ENCODE assay signal across 1 cellular context in the genomic region with DNA sequence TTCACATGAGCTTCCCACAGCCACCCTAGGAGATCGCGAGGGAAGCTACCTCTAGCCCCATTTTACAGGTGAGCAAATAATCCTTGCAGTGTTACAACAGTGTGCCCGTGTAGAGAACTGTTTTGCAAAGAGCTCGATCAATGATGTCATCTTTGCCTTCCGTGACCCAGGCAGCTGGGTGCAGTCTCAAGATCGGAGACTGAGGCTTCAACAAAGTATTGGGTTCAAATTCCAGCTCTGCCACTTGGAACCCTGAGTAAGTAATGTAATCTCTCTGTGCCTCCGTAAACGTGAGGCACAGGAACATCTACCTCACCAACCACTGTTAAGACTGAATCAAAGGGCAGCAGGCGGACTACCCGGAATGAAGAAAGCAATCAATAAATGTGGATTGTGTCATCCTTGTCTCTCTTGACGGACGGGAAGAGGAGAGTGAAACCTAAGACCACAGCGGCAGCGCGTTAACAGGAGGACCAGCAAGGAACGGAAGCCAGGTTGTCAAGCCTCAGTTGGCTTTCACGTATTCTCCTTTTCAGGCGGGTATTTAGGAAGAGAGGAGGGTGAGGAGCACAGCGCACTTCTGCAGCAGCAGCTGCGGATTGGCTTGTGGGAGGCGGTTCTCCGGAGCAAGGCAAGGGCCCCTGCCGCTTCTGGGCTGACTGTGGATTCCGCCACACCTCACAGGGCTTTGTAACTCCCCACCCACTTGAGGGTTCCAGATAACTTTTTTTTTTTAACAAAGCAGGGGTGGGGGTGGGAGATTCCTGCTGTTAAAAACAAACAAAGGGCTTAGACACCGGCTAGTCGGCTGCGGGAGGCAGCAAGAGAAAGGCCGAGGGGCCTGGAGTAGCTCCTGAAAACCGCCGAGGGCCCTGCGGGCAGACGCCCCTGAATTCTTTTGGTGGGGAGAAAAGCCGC.
A peak's percentile ranks its signal among the peaks of the same experiment; 100 is the strongest.
TF ChIP-seq lines count a peak whose summit lies in the region.

No MANE protein-coding gene starts in this region.

TF ChIP-seq in K562, 482 proteins besides CTCF, POLR2A, EP300 and RAD21 (continued from another document and continues in another):
- TF ChIP-seq, protein P1, sequence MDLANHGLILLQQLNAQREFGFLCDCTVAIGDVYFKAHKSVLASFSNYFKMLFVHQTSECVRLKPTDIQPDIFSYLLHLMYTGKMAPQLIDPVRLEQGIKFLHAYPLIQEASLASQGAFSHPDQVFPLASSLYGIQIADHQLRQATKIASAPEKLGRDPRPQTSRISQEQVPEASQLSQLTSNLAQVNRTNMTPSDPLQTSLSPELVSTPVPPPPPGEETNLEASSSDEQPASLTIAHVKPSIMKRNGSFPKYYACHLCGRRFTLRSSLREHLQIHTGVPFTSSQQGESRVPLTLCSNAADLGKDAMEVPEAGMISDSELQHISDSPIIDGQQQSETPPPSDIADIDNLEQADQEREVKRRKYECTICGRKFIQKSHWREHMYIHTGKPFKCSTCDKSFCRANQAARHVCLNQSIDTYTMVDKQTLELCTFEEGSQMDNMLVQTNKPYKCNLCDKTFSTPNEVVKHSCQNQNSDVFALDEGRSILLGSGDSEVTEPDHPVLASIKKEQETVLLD (IDR thresholded peaks at IDR 0.05), result no peak; the same call in 1 of the 2 replicates
- TF ChIP-seq ZBTB8A (IDR thresholded peaks at IDR 0.05; ENCODE audit: partially characterized antibody) (no peak), TRIM24 (IDR thresholded peaks at IDR 0.05) (peak in 1 of 2 experiments; percentile 24; a peak in 1 of 4 replicates), BCLAF1 (IDR thresholded peaks at IDR 0.05; ENCODE audit: borderline replicate concordance in 1 of 2, control insufficient read depth in 1 of 2, low read depth in 2 of 2, low read length in 1 of 2) (no peak), DDX20 (tag; IDR thresholded peaks at IDR 0.05; ENCODE audit: low read depth) (no peak), ETV1 (tag; conservative IDR thresholded peaks at IDR 0.05; ENCODE audit: low read depth) (0 out of 2 replicates have a peak, but pooled peaks have one; percentile 15), NCOR1 (IDR thresholded peaks at IDR 0.05) (peak; percentile 63; the same call in 1 of the 2 replicates), KDM1A (IDR thresholded peaks at IDR 0.05) (peak in 1 of 2 experiments; percentile 50; a peak in 2 of 4 replicates), HNRNPLL (IDR thresholded peaks at IDR 0.05; ENCODE audit: low read depth, low read length, poor library complexity, severe bottlenecking) (no peak), TBL1XR1 (IDR thresholded peaks at IDR 0.05; ENCODE audit: low read length in 2 of 2) (no peak), EGR1 (conservative IDR thresholded peaks at IDR 0.05) (peak; percentile 72), ATF7 (IDR thresholded peaks at IDR 0.05) (peak; percentile 78; the same call in 1 of the 2 replicates), ZNF175 (CRISPR knock-in tag; IDR thresholded peaks at IDR 0.05; ENCODE audit: low read depth) (no peak), CREM (IDR thresholded peaks at IDR 0.05; ENCODE audit: low read depth) (peak; percentile 19; the same call in 1 of the 2 replicates), ZBTB9 (CRISPR knock-in tag; IDR thresholded peaks at IDR 0.05) (no peak), THAP7 (CRISPR knock-in tag; IDR thresholded peaks at IDR 0.05) (no peak), NBN (IDR thresholded peaks at IDR 0.05; ENCODE audit: low read depth) (peak; percentile 43; the same call in 1 of the 2 replicates), ZNF561 (CRISPR knock-in tag; conservative IDR thresholded peaks at IDR 0.05) (no peak), OTX1 (CRISPR knock-in tag; IDR thresholded peaks at IDR 0.05) (no peak), HOMEZ (CRISPR knock-in tag; IDR thresholded peaks at IDR 0.05) (no peak), KLF16 (IDR thresholded peaks at IDR 0.05) (no peak), MTA3 (IDR thresholded peaks at IDR 0.05; ENCODE audit: borderline replicate concordance) (peak; percentile 52; the same call in 1 of the 2 replicates), SOX6 (IDR thresholded peaks at IDR 0.05) (peak; percentile 86), ZNF785 (CRISPR knock-in tag; IDR thresholded peaks at IDR 0.05) (no peak), POLR2AphosphoS5 (IDR thresholded peaks at IDR 0.05; ENCODE audit: control insufficient read depth, insufficient read depth, low read depth, low read length) (peak; percentile 69; the same call in 1 of the 2 replicates), MIER1 (IDR thresholded peaks at IDR 0.05; ENCODE audit: low read depth) (no peak), ZNF830 (CRISPR knock-in tag; IDR thresholded peaks at IDR 0.05) (no peak), POLR2H (tag; IDR thresholded peaks at IDR 0.05; ENCODE audit: low read depth) (no peak), MYC (IDR thresholded peaks at IDR 0.05; ENCODE audit: low read depth, low read length) (peak; percentile 41; the same call in 1 of the 2 replicates), MYC (CRISPR knock-in tag; IDR thresholded peaks at IDR 0.05; ENCODE audit: borderline replicate concordance, low read depth) (no peak), CBX5 (IDR thresholded peaks at IDR 0.05; ENCODE audit: borderline replicate concordance, low read depth) (0 out of 2 replicates have a peak, but pooled peaks have one; percentile 25), SAP30 (IDR thresholded peaks at IDR 0.05; ENCODE audit: borderline replicate concordance, insufficient read depth, low read depth, low read length, poor library complexity, severe bottlenecking) (no peak), MYBL2 (IDR thresholded peaks at IDR 0.05; ENCODE audit: low read depth) (no peak), MYBL2 (CRISPR knock-in tag; IDR thresholded peaks at IDR 0.05; ENCODE audit: borderline replicate concordance) (no peak)
- TF ChIP-seq, protein P2, sequence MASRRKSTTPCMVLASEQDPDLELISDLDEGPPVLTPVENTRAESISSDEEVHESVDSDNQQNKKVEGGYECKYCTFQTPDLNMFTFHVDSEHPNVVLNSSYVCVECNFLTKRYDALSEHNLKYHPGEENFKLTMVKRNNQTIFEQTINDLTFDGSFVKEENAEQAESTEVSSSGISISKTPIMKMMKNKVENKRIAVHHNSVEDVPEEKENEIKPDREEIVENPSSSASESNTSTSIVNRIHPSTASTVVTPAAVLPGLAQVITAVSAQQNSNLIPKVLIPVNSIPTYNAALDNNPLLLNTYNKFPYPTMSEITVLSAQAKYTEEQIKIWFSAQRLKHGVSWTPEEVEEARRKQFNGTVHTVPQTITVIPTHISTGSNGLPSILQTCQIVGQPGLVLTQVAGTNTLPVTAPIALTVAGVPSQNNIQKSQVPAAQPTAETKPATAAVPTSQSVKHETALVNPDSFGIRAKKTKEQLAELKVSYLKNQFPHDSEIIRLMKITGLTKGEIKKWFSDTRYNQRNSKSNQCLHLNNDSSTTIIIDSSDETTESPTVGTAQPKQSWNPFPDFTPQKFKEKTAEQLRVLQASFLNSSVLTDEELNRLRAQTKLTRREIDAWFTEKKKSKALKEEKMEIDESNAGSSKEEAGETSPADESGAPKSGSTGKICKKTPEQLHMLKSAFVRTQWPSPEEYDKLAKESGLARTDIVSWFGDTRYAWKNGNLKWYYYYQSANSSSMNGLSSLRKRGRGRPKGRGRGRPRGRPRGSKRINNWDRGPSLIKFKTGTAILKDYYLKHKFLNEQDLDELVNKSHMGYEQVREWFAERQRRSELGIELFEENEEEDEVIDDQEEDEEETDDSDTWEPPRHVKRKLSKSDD (conservative IDR thresholded peaks at IDR 0.05; ENCODE audit: low read length), result no peak
- TF ChIP-seq, protein P3, sequence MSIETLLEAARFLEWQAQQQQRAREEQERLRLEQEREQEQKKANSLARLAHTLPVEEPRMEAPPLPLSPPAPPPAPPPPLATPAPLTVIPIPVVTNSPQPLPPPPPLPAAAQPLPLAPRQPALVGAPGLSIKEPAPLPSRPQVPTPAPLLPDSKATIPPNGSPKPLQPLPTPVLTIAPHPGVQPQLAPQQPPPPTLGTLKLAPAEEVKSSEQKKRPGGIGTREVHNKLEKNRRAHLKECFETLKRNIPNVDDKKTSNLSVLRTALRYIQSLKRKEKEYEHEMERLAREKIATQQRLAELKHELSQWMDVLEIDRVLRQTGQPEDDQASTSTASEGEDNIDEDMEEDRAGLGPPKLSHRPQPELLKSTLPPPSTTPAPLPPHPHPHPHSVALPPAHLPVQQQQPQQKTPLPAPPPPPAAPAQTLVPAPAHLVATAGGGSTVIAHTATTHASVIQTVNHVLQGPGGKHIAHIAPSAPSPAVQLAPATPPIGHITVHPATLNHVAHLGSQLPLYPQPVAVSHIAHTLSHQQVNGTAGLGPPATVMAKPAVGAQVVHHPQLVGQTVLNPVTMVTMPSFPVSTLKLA (conservative IDR thresholded peaks at IDR 0.05), result peak in 1 of 2 experiments; percentile 36; a peak in 1 of 4 replicates
- TF ChIP-seq, protein P4, sequence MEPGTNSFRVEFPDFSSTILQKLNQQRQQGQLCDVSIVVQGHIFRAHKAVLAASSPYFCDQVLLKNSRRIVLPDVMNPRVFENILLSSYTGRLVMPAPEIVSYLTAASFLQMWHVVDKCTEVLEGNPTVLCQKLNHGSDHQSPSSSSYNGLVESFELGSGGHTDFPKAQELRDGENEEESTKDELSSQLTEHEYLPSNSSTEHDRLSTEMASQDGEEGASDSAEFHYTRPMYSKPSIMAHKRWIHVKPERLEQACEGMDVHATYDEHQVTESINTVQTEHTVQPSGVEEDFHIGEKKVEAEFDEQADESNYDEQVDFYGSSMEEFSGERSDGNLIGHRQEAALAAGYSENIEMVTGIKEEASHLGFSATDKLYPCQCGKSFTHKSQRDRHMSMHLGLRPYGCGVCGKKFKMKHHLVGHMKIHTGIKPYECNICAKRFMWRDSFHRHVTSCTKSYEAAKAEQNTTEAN (CRISPR knock-in tag; IDR thresholded peaks at IDR 0.05), result no peak
- TF ChIP-seq, protein P5, sequence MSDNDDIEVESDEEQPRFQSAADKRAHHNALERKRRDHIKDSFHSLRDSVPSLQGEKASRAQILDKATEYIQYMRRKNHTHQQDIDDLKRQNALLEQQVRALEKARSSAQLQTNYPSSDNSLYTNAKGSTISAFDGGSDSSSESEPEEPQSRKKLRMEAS (CRISPR knock-in tag; IDR thresholded peaks at IDR 0.05), result 0 out of 2 replicates have a peak, but pooled peaks have one; percentile 24
- TF ChIP-seq, protein P6, sequence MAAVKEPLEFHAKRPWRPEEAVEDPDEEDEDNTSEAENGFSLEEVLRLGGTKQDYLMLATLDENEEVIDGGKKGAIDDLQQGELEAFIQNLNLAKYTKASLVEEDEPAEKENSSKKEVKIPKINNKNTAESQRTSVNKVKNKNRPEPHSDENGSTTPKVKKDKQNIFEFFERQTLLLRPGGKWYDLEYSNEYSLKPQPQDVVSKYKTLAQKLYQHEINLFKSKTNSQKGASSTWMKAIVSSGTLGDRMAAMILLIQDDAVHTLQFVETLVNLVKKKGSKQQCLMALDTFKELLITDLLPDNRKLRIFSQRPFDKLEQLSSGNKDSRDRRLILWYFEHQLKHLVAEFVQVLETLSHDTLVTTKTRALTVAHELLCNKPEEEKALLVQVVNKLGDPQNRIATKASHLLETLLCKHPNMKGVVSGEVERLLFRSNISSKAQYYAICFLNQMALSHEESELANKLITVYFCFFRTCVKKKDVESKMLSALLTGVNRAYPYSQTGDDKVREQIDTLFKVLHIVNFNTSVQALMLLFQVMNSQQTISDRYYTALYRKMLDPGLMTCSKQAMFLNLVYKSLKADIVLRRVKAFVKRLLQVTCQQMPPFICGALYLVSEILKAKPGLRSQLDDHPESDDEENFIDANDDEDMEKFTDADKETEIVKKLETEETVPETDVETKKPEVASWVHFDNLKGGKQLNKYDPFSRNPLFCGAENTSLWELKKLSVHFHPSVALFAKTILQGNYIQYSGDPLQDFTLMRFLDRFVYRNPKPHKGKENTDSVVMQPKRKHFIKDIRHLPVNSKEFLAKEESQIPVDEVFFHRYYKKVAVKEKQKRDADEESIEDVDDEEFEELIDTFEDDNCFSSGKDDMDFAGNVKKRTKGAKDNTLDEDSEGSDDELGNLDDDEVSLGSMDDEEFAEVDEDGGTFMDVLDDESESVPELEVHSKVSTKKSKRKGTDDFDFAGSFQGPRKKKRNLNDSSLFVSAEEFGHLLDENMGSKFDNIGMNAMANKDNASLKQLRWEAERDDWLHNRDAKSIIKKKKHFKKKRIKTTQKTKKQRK (IDR thresholded peaks at IDR 0.05; ENCODE audit: borderline replicate concordance, low read depth, low read length), result no peak
